21 cellular contexts compared by ENCODE assay signal in the genomic region with DNA sequence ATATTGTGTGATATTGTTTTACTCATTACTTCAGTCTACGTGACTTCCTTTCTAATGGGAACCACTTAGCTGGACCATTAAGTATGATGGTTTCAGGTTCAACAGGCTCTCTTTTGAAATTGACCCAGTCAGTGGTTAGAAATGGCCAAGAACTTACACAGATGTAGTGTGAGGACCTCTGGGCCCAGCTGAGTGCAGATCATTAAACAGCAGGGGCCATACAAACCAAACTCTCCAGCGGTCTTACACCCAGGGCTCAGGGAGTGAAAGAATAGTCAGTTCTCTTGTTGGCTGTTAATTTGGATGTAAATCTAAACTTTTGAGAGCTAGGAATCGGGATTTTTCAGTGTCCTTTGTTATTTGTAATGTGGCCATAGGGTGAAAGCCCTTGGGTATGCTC.
"Had no signal": no experiment of that assay in that cellular context is flagged by ENCODE, and none has a peak within 500 bp of the region (broad histone marks: within the 10 kb centered on the region; RNA-seq: fewer than 3 reads in every experiment).

No MANE protein-coding gene starts in this region.

- H3K9ac ChIP-seq: parathyroid adenoma had no signal

- H3K4me3 ChIP-seq: esophagus muscularis mucosa, gastroesophageal sphincter, heart left ventricle, hepatocyte, lung, right lobe of liver, thyroid gland had no signal

- H3K9me3 ChIP-seq: esophagus muscularis mucosa, gastroesophageal sphincter, right lobe of liver, thyroid gland had no signal

- ATAC-seq: foreskin keratinocyte; gastroesophageal sphincter; heart left ventricle; left lobe of liver; natural killer cell; right lobe of liver; stimulated activated naive CD8-positive, alpha-beta T cell treated with anti-CD3 and anti-CD28 coated beads, Interleukin-15, amount 100 ng/mL, for 72 hours had no signal

- H3K4me1 ChIP-seq: foreskin keratinocyte, parathyroid adenoma, right lobe of liver had no signal

- DNase-seq: dermis blood vessel endothelial cell; effector memory CD4-positive, alpha-beta T cell; foreskin keratinocyte; heart left ventricle; kidney; natural killer cell; right lobe of liver; small intestine; stimulated activated CD4-positive, alpha-beta T cell treated with anti-CD3 and anti-CD28 coated beads, Interleukin-12 subunit alpha, Interleukin-12 subunit beta, amount 100 ng/mL, for 4 hours; stimulated activated CD4-positive, alpha-beta T cell treated with anti-CD3 and anti-CD28 coated beads, Interleukin-1b, Interleukin-23, amount 100 ng/mL, for 48 hours; stimulated activated CD4-positive, alpha-beta T cell treated with anti-CD3 and anti-CD28 coated beads, Interleukin-4, amount 100 ng/mL, for 1 hour; stimulated activated CD8-positive, alpha-beta memory T cell treated with anti-CD3 and anti-CD28 coated beads, Interleukin-4, amount 100 ng/mL, for 48 hours; stimulated activated naive CD4-positive, alpha-beta T cell; stimulated activated naive CD8-positive, alpha-beta T cell treated with anti-CD3 and anti-CD28 coated beads, Interleukin-15, amount 100 ng/mL, for 72 hours; thyroid gland had no signal

- H3K27me3 ChIP-seq: esophagus muscularis mucosa, foreskin keratinocyte, gastroesophageal sphincter, heart left ventricle, hepatocyte, right lobe of liver, thyroid gland had no signal

- H3K36me3 ChIP-seq: esophagus muscularis mucosa, gastroesophageal sphincter, heart left ventricle, right lobe of liver, thyroid gland had no signal

- H3K27ac ChIP-seq: esophagus muscularis mucosa, foreskin keratinocyte, gastroesophageal sphincter, heart left ventricle, hepatocyte, parathyroid adenoma, right lobe of liver, thyroid gland had no signal
